Comparison of ENCODE assay signal across 8 cellular contexts in the genomic region with DNA sequence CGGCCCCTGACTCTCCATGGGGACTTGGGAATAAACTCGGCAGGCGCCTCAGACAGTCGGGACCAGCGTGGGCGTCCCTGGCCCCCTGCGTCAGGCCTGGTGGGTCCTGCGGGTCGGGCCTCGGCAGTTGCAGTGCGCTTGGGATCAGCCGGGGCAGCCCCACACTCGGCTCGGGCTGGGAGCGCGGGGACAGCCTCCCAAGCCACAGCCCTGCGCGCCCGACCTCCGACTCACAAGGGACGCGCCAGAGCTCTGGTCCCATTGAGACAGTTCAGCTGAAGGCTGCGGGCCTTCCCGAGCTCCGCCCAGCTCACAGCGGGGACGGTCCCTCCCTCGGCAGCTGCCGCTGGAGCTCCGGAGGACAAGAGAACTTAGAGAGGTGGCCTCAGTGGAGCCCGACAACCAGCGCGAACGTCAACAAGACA. TPM values are rescaled to one million over a fixed set of nuclear protein-coding genes. Genes with fewer than 3 reads are reported as not detected.
DNase-seq lines count a peak whose midpoint lies in the region; ATAC-seq, FAIRE-seq and TF ChIP-seq lines count a peak whose summit lies in the region.

No MANE protein-coding gene starts in this region.

- peaks cover 3% of the 10 kb centered on the region for H3K4me1 Mint-ChIP-seq in activated CD8-positive, alpha-beta T cell treated with anti-CD3 and anti-CD28 coated beads for 36 hours (ENCODE audit: low read depth)
- H3K4me1 Mint-ChIP-seq in activated CD8-positive, alpha-beta T cell treated with anti-CD3 and anti-CD28 coated beads, Interleukin-2, amount 10 ng/mL, durations not matched to agents 7 days and 5 days (ENCODE audit: low read depth), result no peaks in the 10 kb centered on the region
- H3K4me1 Mint-ChIP-seq in astrocyte (ENCODE audit: low read depth, unreplicated experiment), result no peaks in the 10 kb centered on the region

- peak overlapping the region; percentile 48 for H3K4me3 ChIP-seq in astrocyte (ENCODE audit: insufficient read depth, low read depth, low read length)
- peak overlapping the region; percentile 35 for H3K4me3 ChIP-seq in kidney epithelial cell (ENCODE audit: low read depth, low read length)
- peak overlapping the region in 3 of 4 donors; percentile 20 to 39 (median 25) for H3K4me3 ChIP-seq in upper lobe of left lung
- no peak overlapping the region for H3K4me3 ChIP-seq in small intestine (ENCODE audit: low read depth in 1 of 2, low read length in 2 of 2)

- no peak for TF ChIP-seq EP300 in upper lobe of left lung (IDR thresholded peaks at IDR 0.05)

- no peaks in the 10 kb centered on the region for H3K27me3 ChIP-seq in astrocyte (ENCODE audit: insufficient read depth, low read length)
- peaks cover 13% of the 10 kb centered on the region for H3K27me3 ChIP-seq in kidney epithelial cell (ENCODE audit: control insufficient read depth, insufficient read depth, low read length)
- H3K27me3 ChIP-seq in upper lobe of left lung, result peaks cover 0 to 8% (median 2%) of the 10 kb centered on the region in 4 donors
- H3K27me3 ChIP-seq in small intestine (ENCODE audit: control insufficient read depth in 2 of 2, insufficient read depth in 2 of 2, low read length in 2 of 2), result no peaks in the 10 kb centered on the region

- H2AFZ ChIP-seq in astrocyte (ENCODE audit: low read depth, low read length), result peak overlapping the region; percentile 87

- TF ChIP-seq POLR2A in upper lobe of left lung (IDR thresholded peaks at IDR 0.05), result no peak

- CTCF ChIA-PET in activated CD8-positive, alpha-beta T cell treated with anti-CD3 and anti-CD28 coated beads for 36 hours (lab: Charles Lee), result interaction anchor here (0.9 kb wide), 1 partner anchor 37 kb away, joined by 3 read pairs; no protein-coding TSS in a partner anchor
- CTCF ChIA-PET in activated CD8-positive, alpha-beta T cell treated with anti-CD3 and anti-CD28 coated beads, Interleukin-2, amount 10 ng/mL, durations not matched to agents 7 days and 5 days (lab: Charles Lee), result no interaction called here

- H3K27ac Mint-ChIP-seq in activated CD8-positive, alpha-beta T cell treated with anti-CD3 and anti-CD28 coated beads for 36 hours, result no peak overlapping the region
- no peak overlapping the region for H3K27ac Mint-ChIP-seq in activated CD8-positive, alpha-beta T cell treated with anti-CD3 and anti-CD28 coated beads, Interleukin-2, amount 10 ng/mL, durations not matched to agents 7 days and 5 days
- H3K27ac Mint-ChIP-seq in astrocyte (ENCODE audit: unreplicated experiment), result no peak overlapping the region

- no peaks in the 10 kb centered on the region for H3K36me3 ChIP-seq in astrocyte (ENCODE audit: insufficient read depth, low read length)
- H3K36me3 ChIP-seq in kidney epithelial cell (ENCODE audit: control insufficient read depth, insufficient read depth, low read length), result no peaks in the 10 kb centered on the region
- no peaks in the 10 kb centered on the region for H3K36me3 ChIP-seq in upper lobe of left lung
- no peaks in the 10 kb centered on the region for H3K36me3 ChIP-seq in small intestine (ENCODE audit: control insufficient read depth in 2 of 2, insufficient read depth in 2 of 2, low read length in 2 of 2)

- H3K9ac ChIP-seq in astrocyte (ENCODE audit: low read length), result peak overlapping the region; percentile 55

- H3K9me3 Mint-ChIP-seq in activated CD8-positive, alpha-beta T cell treated with anti-CD3 and anti-CD28 coated beads for 36 hours, result peaks cover 13% of the 10 kb centered on the region
- H3K9me3 Mint-ChIP-seq in activated CD8-positive, alpha-beta T cell treated with anti-CD3 and anti-CD28 coated beads, Interleukin-2, amount 10 ng/mL, durations not matched to agents 7 days and 5 days (ENCODE audit: insufficient read depth), result peaks cover 27% of the 10 kb centered on the region
- H3K9me3 Mint-ChIP-seq in astrocyte (ENCODE audit: unreplicated experiment), result peaks cover 23% of the 10 kb centered on the region

- peaks cover 42% of the 10 kb centered on the region for H3K27me3 Mint-ChIP-seq in activated CD8-positive, alpha-beta T cell treated with anti-CD3 and anti-CD28 coated beads for 36 hours
- H3K27me3 Mint-ChIP-seq in activated CD8-positive, alpha-beta T cell treated with anti-CD3 and anti-CD28 coated beads, Interleukin-2, amount 10 ng/mL, durations not matched to agents 7 days and 5 days (ENCODE audit: low read depth), result peaks cover 4% of the 10 kb centered on the region
- H3K27me3 Mint-ChIP-seq in astrocyte (ENCODE audit: low read depth, unreplicated experiment), result peaks cover 1% of the 10 kb centered on the region

- intact Hi-C loops in activated CD8-positive, alpha-beta T cell treated with anti-CD3 and anti-CD28 coated beads for 36 hours (cut with micrococcal nuclease), result no loop called here

- H3K4me3 Mint-ChIP-seq in activated CD8-positive, alpha-beta T cell treated with anti-CD3 and anti-CD28 coated beads for 36 hours, result no peak overlapping the region
- H3K4me3 Mint-ChIP-seq in activated CD8-positive, alpha-beta T cell treated with anti-CD3 and anti-CD28 coated beads, Interleukin-2, amount 10 ng/mL, durations not matched to agents 7 days and 5 days, result no peak overlapping the region
- no peak overlapping the region for H3K4me3 Mint-ChIP-seq in astrocyte (ENCODE audit: unreplicated experiment)

- POLR2A ChIA-PET in activated CD8-positive, alpha-beta T cell treated with anti-CD3 and anti-CD28 coated beads for 36 hours (lab: Charles Lee), result no interaction called here
- POLR2A ChIA-PET in activated CD8-positive, alpha-beta T cell treated with anti-CD3 and anti-CD28 coated beads, Interleukin-2, amount 10 ng/mL, durations not matched to agents 7 days and 5 days (lab: Charles Lee), result no interaction called here

- H3K4me1 ChIP-seq in astrocyte (ENCODE audit: insufficient read depth, low read length) (peaks cover 3% of the 10 kb centered on the region), upper lobe of left lung (peaks cover 0 to 23% (median 3%) of the 10 kb centered on the region in 4 donors), small intestine (ENCODE audit: control insufficient read depth in 2 of 2, insufficient read depth in 1 of 2, low read depth in 1 of 2, low read length in 1 of 2) (no peaks in the 10 kb centered on the region)

- H3K36me3 Mint-ChIP-seq in activated CD8-positive, alpha-beta T cell treated with anti-CD3 and anti-CD28 coated beads for 36 hours (ENCODE audit: low read depth), result no peaks in the 10 kb centered on the region
- peaks cover 3% of the 10 kb centered on the region for H3K36me3 Mint-ChIP-seq in activated CD8-positive, alpha-beta T cell treated with anti-CD3 and anti-CD28 coated beads, Interleukin-2, amount 10 ng/mL, durations not matched to agents 7 days and 5 days (ENCODE audit: low read depth)
- peaks cover 1% of the 10 kb centered on the region for H3K36me3 Mint-ChIP-seq in astrocyte (ENCODE audit: low read depth, unreplicated experiment)

- H3K79me2 ChIP-seq in astrocyte (ENCODE audit: insufficient read depth, low read length), result peaks cover 10% of the 10 kb centered on the region

- H3K9me3 ChIP-seq in astrocyte (ENCODE audit: insufficient read depth, low read depth, low read length) (peaks cover 13% of the 10 kb centered on the region), upper lobe of left lung (no peaks in the 10 kb centered on the region), small intestine (ENCODE audit: control insufficient read depth, low read depth) (peaks cover 3% of the 10 kb centered on the region)

- FAIRE-seq in astrocyte (lab: Jason Lieb, UNC) (peak; percentile 100), small intestine (lab: Jason Lieb, UNC) (no peak)

- peak overlapping the region; percentile 91 for H3K4me2 ChIP-seq in astrocyte (ENCODE audit: low read length)

- ATAC-seq in activated CD8-positive, alpha-beta T cell treated with anti-CD3 and anti-CD28 coated beads for 36 hours, result no peak
- no peak for ATAC-seq in activated CD8-positive, alpha-beta T cell treated with anti-CD3 and anti-CD28 coated beads, Interleukin-2, amount 10 ng/mL, durations not matched to agents 7 days and 5 days
- ATAC-seq in upper lobe of left lung (ENCODE audit: low FRiP score in 2 of 2) (peak in 1 of 2 donors; percentile 42), HG03520 (IDR thresholded peaks at IDR 0.05; ENCODE audit: unreplicated experiment) (no peak)

- H4K20me1 ChIP-seq in astrocyte (ENCODE audit: insufficient read depth, low read length), result no peaks in the 10 kb centered on the region

- H3K27ac ChIP-seq in astrocyte (ENCODE audit: low read depth, low read length) (no peak overlapping the region), upper lobe of left lung (no peak overlapping the region), small intestine (ENCODE audit: low read depth in 1 of 2, low read length in 1 of 2) (no peak overlapping the region)

- TF ChIP-seq CTCF in activated CD8-positive, alpha-beta T cell treated with anti-CD3 and anti-CD28 coated beads for 36 hours (IDR thresholded peaks at IDR 0.05), result no peak
- TF ChIP-seq CTCF in astrocyte (IDR thresholded peaks at IDR 0.05; ENCODE audit: insufficient read depth, low read depth, low read length) (no peak), kidney epithelial cell (IDR thresholded peaks at IDR 0.05; ENCODE audit: insufficient read depth, low read length, poor library complexity, severe bottlenecking) (no peak), upper lobe of left lung (IDR thresholded peaks at IDR 0.05) (no peak)

- DNase-seq in activated CD8-positive, alpha-beta T cell treated with anti-CD3 and anti-CD28 coated beads for 36 hours, result peak; percentile 20
- DNase-seq in activated CD8-positive, alpha-beta T cell treated with anti-CD3 and anti-CD28 coated beads, Interleukin-2, amount 10 ng/mL, durations not matched to agents 7 days and 5 days, result no peak
- DNase-seq in astrocyte (ENCODE audit: low read depth) (peak; percentile 18), kidney epithelial cell (ENCODE audit: low read depth) (no peak), upper lobe of left lung (peak; percentile 22 to 83), activated gamma-delta T cell treated with Interleukin-2 at 50 U/mL for 16 hours (no peak), small intestine (no peak)

- 0 to 7% methylated on average over 17 to 31 of the region's 34 CpGs for WGBS in upper lobe of left lung, 2 donors
- WGBS in small intestine, 3 donors, result 2 to 21% (median 16%) methylated on average over 29 to 34 of the region's 34 CpGs

RNA-seq across cellular contexts. Expression of a gene that starts 45.7 kb away (rescaled TPM):
- total RNA-seq in activated CD8-positive, alpha-beta T cell treated with anti-CD3 and anti-CD28 coated beads for 36 hours, result 1 to 10 TPM; 2.6 to 3.3 TPM
- total RNA-seq in activated CD8-positive, alpha-beta T cell treated with anti-CD3 and anti-CD28 coated beads, Interleukin-2, amount 10 ng/mL, durations not matched to agents 7 days and 5 days, result 1 to 10 TPM; 1.3 to 2.9 TPM
- total RNA-seq in astrocyte (2.0 and 2.8 TPM in 2 replicates), kidney epithelial cell (1.8 and 3.6 TPM in 2 replicates), upper lobe of left lung (1 to 10 TPM in 1 of 6 donors, under 1 TPM in 3, not detected in 2; 0.22 to 1.7 (median 0.85) TPM)
- under 1 TPM in 1 of 3 donors, not detected in 2; 0.07 TPM for polyA plus RNA-seq in small intestine

Comparison
In these comparisons a context has a peak if more than half of its experiments do, and no peak if none do; other contexts are left out.
1. DNase-seq: peak in activated CD8-positive, alpha-beta T cell treated with anti-CD3 and anti-CD28 coated beads for 36 hours (single experiment), astrocyte (single experiment) and upper lobe of left lung (2 of 2); none in activated CD8-positive, alpha-beta T cell treated with anti-CD3 and anti-CD28 coated beads, Interleukin-2, amount 10 ng/mL, durations not matched to agents 7 days and 5 days (single experiment), kidney epithelial cell (single experiment), activated gamma-delta T cell treated with Interleukin-2 at 50 U/mL for 16 hours (single experiment) and small intestine (single experiment).
2. H3K4me3 ChIP-seq: peak in astrocyte (single experiment), kidney epithelial cell (single experiment) and upper lobe of left lung (3 of 4); none in small intestine (0 of 2).